In the genomic region with DNA sequence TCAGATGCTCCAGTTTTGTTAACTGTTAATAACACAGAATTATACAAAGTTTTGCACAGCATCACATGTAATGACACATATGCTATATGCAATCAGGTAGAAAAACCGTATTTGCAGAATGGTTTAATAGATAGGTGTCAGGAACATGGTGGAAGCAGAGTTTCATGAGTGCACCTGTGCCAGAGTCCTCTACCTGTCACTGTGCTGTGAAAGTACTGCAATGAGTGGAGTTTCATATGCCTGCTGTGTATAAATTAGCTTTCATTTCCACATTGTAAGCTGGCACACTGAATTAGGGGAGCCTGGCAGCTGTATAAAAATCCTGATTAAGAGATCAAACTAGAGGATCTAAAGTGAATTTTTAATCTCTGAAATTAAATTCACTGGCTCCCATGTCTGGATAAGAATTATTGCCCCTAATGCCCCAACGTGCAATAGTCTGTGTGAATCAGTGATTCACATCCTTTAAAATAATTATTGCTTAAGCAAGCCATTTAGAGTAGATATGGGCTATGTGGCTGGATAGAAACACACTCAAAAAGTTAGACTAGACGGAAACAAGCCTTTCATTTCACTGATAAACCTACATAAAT, we compare ENCODE assay signal across 12 cellular contexts. TPM values are rescaled to one million over a fixed set of nuclear protein-coding genes. Genes with fewer than 3 reads are reported as not detected.
DNase-seq lines count a peak whose midpoint lies in the region; ATAC-seq and TF ChIP-seq lines count a peak whose summit lies in the region.
"Had no signal": no experiment of that assay in that cellular context is flagged by ENCODE, and none has a peak within 500 bp of the region (broad histone marks: within the 10 kb centered on the region; RNA-seq: fewer than 3 reads in every experiment).

No MANE protein-coding gene starts in this region.

- H3K36me3 ChIP-seq in A673 (ENCODE audit: insufficient read depth, low read length, poor library complexity, severe bottlenecking), result peaks cover 11% of the 10 kb centered on the region
- H3K36me3 ChIP-seq in GM23248 (ENCODE audit: low read depth), result peaks cover 21% of the 10 kb centered on the region; the same call in 1 of the 2 replicates

- CTCF ChIA-PET in A673 (lab: Charles Lee), result no interaction called here

- H3F3A ChIP-seq in GM23248 (ENCODE audit: insufficient read depth), result no peaks in the 10 kb centered on the region

- TF ChIP-seq CTCF in A673 (conservative IDR thresholded peaks at IDR 0.05; ENCODE audit: low read depth, low read length), result no peak

- H3K79me2 ChIP-seq in GM23248 (ENCODE audit: insufficient read depth), result no peaks in the 10 kb centered on the region

- ATAC-seq in GM18867 (IDR thresholded peaks at IDR 0.05; ENCODE audit: unreplicated experiment), result peak; percentile 94
- ATAC-seq in GM21786 (IDR thresholded peaks at IDR 0.05; ENCODE audit: unreplicated experiment), result peak; percentile 75
- peak; percentile 96 for ATAC-seq in HG03280 (IDR thresholded peaks at IDR 0.05; ENCODE audit: unreplicated experiment)

- no peaks in the 10 kb centered on the region for H3K27me3 ChIP-seq in A673 (replicated peaks; ENCODE audit: insufficient read depth, low read depth, low read length, poor library complexity)
- H3K27me3 ChIP-seq in GM23248 (replicated peaks; ENCODE audit: insufficient read depth), result no peaks in the 10 kb centered on the region

- no peak for DNase-seq in A673 (ENCODE audit: low spot score)
- DNase-seq in NCI-H1105 (lab: John Stamatoyannopoulos, UW), result no peak
- DNase-seq in inferior parietal cortex (ENCODE audit: extremely low spot score), result no peak
- DNase-seq in GM23248, result no peak
- no peak for DNase-seq in stimulated activated CD4-positive, alpha-beta T cell treated with anti-CD3 and anti-CD28 coated beads, Interleukin-12 subunit alpha, Interleukin-12 subunit beta, amount 100 ng/mL, for 4 hours
- DNase-seq: activated CD4-positive, alpha-beta T cell treated with anti-CD3 and anti-CD28 coated beads, Interleukin-2, amount 50 U/mL, for 4 hours; activated naive CD8-positive, alpha-beta T cell treated with anti-CD3 and anti-CD28 coated beads for 36 hours; NCI-H2171; OCI-M1 had no signal

- intact Hi-C loops in A673 (cut with micrococcal nuclease; ENCODE audit: unreplicated experiment), result no loop called here

- POLR2A ChIA-PET in A673 (lab: Charles Lee; ENCODE audit: low non-redundant PET), result no interaction called here

- no peaks in the 10 kb centered on the region for H3K9me2 ChIP-seq in GM23248 (ENCODE audit: insufficient read depth)

- in situ Hi-C loops in GM23248 (cut with MboI), result no loop called here

- no peak overlapping the region for H3K4me2 ChIP-seq in GM23248 (ENCODE audit: unreplicated experiment)

- 93 to 95% methylated on average over 3 of the region's 3 CpGs for WGBS in GM23248 (ENCODE audit: low coverage in 1 of 2, low lambda C conversion rate in 2 of 2, missing lambda C conversion rate in 2 of 2), 2 experiments

- no peak overlapping the region for H2AFZ ChIP-seq in GM23248

- no peaks in the 10 kb centered on the region for H3K9me3 ChIP-seq in A673 (ENCODE audit: low read depth, low read length, poor library complexity, severe bottlenecking)
- no peaks in the 10 kb centered on the region for H3K9me3 ChIP-seq in GM23248 (ENCODE audit: low read depth)

- H3K4me3 ChIP-seq in A673 (ENCODE audit: low read depth, low read length, poor library complexity, severe bottlenecking), result no peak overlapping the region
- H3K4me3 ChIP-seq in GM23248, result no peak overlapping the region

- H3K4me1 ChIP-seq in A673 (ENCODE audit: insufficient read depth, low read length, poor library complexity, severe bottlenecking) (no peaks in the 10 kb centered on the region), GM23248 (ENCODE audit: insufficient read depth) (no peaks in the 10 kb centered on the region)

- H3K9ac ChIP-seq in GM23248, result no peak overlapping the region

- no peaks in the 10 kb centered on the region for H4K20me1 ChIP-seq in GM23248 (ENCODE audit: insufficient read depth)

- H3K27ac ChIP-seq in A673 (ENCODE audit: low read depth, low read length, poor library complexity, severe bottlenecking) (no peak overlapping the region), GM23248 (no peak overlapping the region)

- TSS peak; percentile 26 for BruUV-seq in A673 (replicated peaks; lab: Mats Ljungman, UMichigan)

RNA-seq across cellular contexts. Expression of gene EEF1AKMT1, which starts 8.5 kb away (rescaled TPM):
- 9.2 and 10.8 TPM in 2 replicates for total RNA-seq in A673 (2021)
- 9.1 and 13.7 TPM in 2 replicates for total RNA-seq in GM23248 (2014; rRNA removed; shearing (Covaris generic))
- 23.0 and 23.1 TPM in 2 replicates for polyA plus RNA-seq in GM23248 (2016; fragmentation: Nextera tagmentation; extraction: Ambion mirVana)
